1 cellular context compared by ENCODE assay signal in the genomic region with DNA sequence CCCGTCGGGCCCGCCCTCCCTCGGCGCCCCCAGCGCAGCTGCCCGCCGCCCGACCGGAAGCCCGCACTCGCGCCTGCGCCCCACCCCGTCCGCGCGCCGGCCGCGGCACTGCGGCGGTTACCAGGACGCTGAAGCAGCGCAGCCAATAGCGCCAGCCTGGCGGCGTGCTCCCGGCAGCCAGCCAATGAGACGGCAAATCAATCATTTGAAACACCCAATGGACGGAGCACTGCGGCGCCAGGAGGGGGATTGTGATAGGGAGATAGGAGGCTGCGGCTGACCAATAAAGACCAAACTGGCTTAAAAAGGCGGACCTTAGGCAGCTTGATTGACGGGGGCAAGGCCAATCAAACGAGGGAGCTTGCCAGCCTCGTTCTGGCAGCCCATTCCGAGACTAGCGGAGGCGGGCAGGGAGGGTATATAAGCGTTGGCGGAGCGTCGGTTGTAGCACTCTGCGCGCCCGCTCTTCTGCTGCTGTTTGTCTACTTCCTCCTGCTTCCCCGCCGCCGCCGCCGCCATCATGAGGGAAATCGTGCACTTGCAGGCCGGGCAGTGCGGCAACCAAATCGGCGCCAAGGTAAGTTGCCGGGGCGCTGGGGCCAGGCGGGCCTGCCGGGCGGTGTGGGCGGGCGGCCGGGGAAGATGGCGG.
TF ChIP-seq lines count a peak whose summit lies in the region.

A gene (plus strand): TSS at position 447 of the 649 bp plus-strand sequence. CDS start 74 bp downstream, at position 521.

TF ChIP-seq in GM12878, 131 proteins besides CTCF, POLR2A, EP300 and RAD21 (continued from another document and continues in another):
- TF ChIP-seq, protein P1, sequence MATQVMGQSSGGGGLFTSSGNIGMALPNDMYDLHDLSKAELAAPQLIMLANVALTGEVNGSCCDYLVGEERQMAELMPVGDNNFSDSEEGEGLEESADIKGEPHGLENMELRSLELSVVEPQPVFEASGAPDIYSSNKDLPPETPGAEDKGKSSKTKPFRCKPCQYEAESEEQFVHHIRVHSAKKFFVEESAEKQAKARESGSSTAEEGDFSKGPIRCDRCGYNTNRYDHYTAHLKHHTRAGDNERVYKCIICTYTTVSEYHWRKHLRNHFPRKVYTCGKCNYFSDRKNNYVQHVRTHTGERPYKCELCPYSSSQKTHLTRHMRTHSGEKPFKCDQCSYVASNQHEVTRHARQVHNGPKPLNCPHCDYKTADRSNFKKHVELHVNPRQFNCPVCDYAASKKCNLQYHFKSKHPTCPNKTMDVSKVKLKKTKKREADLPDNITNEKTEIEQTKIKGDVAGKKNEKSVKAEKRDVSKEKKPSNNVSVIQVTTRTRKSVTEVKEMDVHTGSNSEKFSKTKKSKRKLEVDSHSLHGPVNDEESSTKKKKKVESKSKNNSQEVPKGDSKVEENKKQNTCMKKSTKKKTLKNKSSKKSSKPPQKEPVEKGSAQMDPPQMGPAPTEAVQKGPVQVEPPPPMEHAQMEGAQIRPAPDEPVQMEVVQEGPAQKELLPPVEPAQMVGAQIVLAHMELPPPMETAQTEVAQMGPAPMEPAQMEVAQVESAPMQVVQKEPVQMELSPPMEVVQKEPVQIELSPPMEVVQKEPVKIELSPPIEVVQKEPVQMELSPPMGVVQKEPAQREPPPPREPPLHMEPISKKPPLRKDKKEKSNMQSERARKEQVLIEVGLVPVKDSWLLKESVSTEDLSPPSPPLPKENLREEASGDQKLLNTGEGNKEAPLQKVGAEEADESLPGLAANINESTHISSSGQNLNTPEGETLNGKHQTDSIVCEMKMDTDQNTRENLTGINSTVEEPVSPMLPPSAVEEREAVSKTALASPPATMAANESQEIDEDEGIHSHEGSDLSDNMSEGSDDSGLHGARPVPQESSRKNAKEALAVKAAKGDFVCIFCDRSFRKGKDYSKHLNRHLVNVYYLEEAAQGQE (IDR thresholded peaks at IDR 0.05; ENCODE audit: low read depth, low read length): no peak; the same call in 1 of the 2 replicates
- TF ChIP-seq SIN3A (IDR thresholded peaks at IDR 0.05; ENCODE audit: low read depth, low read length) (0 out of 2 replicates have a peak, but pooled peaks have one; percentile 30), RCOR1 (conservative IDR thresholded peaks at IDR 0.05; ENCODE audit: low read depth, low read length) (no peak; the same call in 1 of the 2 replicates), NFXL1 (IDR thresholded peaks at IDR 0.05; ENCODE audit: borderline replicate concordance) (peak; percentile 48; the same call in 1 of the 2 replicates), NRF1 (conservative IDR thresholded peaks at IDR 0.05; ENCODE audit: low read depth, low read length) (peak; percentile 64), NFIC (IDR thresholded peaks at IDR 0.05; ENCODE audit: low read depth, low read length) (no peak), NBN (IDR thresholded peaks at IDR 0.05) (peak; percentile 55), NR2F1 (conservative IDR thresholded peaks at IDR 0.05) (peak; percentile 54), ZNF274 (IDR thresholded peaks at IDR 0.05; ENCODE audit: insufficient read depth, insufficient read length) (no peak), ZNF207 (IDR thresholded peaks at IDR 0.05; ENCODE audit: borderline replicate concordance) (peak; percentile 84), TCF7 (IDR thresholded peaks at IDR 0.05; ENCODE audit: borderline replicate concordance) (no peak), DPF2 (IDR thresholded peaks at IDR 0.05) (peak; percentile 100), RFX5 (IDR thresholded peaks at IDR 0.05; ENCODE audit: low read depth, low read length) (peak; percentile 75; the same call in 1 of the 2 replicates), RELA (IDR thresholded peaks at IDR 0.05; ENCODE audit: borderline replicate concordance, partially characterized antibody) (peak; percentile 67), RUNX3 (IDR thresholded peaks at IDR 0.05; ENCODE audit: low read length) (no peak), KDM1A (IDR thresholded peaks at IDR 0.05; ENCODE audit: borderline replicate concordance) (no peak), ZBED1 (IDR thresholded peaks at IDR 0.05; ENCODE audit: borderline replicate concordance) (peak; percentile 80; the same call in 1 of the 2 replicates), EZH2 (IDR thresholded peaks at IDR 0.05; ENCODE audit: borderline replicate concordance, control insufficient read depth, low read depth, low read length) (no peak), SREBF2 (IDR thresholded peaks at IDR 0.05; ENCODE audit: low read length) (no peak), EGR1 (IDR thresholded peaks at IDR 0.05; ENCODE audit: borderline replicate concordance in 1 of 2, low read depth in 2 of 2, low read length in 2 of 2) (peak in 1 of 2 experiments; percentile 73; a peak in 2 of 3 replicates), TARDBP (IDR thresholded peaks at IDR 0.05; ENCODE audit: borderline replicate concordance) (0 out of 2 replicates have a peak, but pooled peaks have one; percentile 49), TCF3 (IDR thresholded peaks at IDR 0.05; ENCODE audit: borderline replicate concordance, insufficient read depth, low read depth, low read length) (peak; percentile 90), CBX5 (IDR thresholded peaks at IDR 0.05; ENCODE audit: low read depth) (no peak), SRF (IDR thresholded peaks at IDR 0.05; ENCODE audit: low read depth in 2 of 2, low read length in 2 of 2) (no peak), POLR2AphosphoS5 (IDR thresholded peaks at IDR 0.05; ENCODE audit: low read length) (peak; percentile 99), YY1 (IDR thresholded peaks at IDR 0.05; ENCODE audit: low read depth, low read length) (peak; percentile 95)
- TF ChIP-seq, protein P2, sequence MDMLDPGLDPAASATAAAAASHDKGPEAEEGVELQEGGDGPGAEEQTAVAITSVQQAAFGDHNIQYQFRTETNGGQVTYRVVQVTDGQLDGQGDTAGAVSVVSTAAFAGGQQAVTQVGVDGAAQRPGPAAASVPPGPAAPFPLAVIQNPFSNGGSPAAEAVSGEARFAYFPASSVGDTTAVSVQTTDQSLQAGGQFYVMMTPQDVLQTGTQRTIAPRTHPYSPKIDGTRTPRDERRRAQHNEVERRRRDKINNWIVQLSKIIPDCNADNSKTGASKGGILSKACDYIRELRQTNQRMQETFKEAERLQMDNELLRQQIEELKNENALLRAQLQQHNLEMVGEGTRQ (IDR thresholded peaks at IDR 0.05; ENCODE audit: borderline replicate concordance, low read depth, low read length): no peak; the same call in 1 of the 2 replicates
- TF ChIP-seq, protein P3, sequence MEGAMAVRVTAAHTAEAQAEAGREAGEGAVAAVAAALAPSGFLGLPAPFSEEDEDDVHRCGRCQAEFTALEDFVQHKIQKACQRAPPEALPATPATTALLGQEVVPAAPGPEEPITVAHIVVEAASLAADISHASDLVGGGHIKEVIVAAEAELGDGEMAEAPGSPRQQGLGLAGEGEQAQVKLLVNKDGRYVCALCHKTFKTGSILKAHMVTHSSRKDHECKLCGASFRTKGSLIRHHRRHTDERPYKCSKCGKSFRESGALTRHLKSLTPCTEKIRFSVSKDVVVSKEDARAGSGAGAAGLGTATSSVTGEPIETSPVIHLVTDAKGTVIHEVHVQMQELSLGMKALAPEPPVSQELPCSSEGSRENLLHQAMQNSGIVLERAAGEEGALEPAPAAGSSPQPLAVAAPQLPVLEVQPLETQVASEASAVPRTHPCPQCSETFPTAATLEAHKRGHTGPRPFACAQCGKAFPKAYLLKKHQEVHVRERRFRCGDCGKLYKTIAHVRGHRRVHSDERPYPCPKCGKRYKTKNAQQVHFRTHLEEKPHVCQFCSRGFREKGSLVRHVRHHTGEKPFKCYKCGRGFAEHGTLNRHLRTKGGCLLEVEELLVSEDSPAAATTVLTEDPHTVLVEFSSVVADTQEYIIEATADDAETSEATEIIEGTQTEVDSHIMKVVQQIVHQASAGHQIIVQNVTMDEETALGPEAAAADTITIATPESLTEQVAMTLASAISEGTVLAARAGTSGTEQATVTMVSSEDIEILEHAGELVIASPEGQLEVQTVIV (IDR thresholded peaks at IDR 0.05; ENCODE audit: borderline replicate concordance, partially characterized antibody): peak; percentile 37
- TF ChIP-seq, protein P4, sequence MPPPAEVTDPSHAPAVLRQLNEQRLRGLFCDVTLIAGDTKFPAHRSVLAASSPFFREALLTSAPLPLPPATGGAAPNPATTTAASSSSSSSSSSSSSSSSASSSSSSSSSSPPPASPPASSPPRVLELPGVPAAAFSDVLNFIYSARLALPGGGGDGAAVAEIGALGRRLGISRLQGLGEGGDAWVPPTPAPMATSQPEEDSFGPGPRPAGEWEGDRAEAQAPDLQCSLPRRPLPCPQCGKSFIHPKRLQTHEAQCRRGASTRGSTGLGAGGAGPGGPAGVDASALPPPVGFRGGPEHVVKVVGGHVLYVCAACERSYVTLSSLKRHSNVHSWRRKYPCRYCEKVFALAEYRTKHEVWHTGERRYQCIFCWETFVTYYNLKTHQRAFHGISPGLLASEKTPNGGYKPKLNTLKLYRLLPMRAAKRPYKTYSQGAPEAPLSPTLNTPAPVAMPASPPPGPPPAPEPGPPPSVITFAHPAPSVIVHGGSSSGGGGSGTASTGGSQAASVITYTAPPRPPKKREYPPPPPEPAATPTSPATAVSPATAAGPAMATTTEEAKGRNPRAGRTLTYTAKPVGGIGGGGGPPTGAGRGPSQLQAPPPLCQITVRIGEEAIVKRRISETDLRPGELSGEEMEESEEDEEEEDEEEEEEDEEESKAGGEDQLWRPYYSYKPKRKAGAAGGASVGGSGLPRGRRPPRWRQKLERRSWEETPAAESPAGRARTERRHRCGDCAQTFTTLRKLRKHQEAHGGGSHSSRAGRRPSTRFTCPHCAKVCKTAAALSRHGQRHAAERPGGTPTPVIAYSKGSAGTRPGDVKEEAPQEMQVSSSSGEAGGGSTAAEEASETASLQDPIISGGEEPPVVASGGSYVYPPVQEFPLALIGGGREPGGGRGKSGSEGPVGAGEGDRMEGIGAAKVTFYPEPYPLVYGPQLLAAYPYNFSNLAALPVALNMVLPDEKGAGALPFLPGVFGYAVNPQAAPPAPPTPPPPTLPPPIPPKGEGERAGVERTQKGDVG (CRISPR knock-in tag; IDR thresholded peaks at IDR 0.05): no peak
- TF ChIP-seq, protein P5, sequence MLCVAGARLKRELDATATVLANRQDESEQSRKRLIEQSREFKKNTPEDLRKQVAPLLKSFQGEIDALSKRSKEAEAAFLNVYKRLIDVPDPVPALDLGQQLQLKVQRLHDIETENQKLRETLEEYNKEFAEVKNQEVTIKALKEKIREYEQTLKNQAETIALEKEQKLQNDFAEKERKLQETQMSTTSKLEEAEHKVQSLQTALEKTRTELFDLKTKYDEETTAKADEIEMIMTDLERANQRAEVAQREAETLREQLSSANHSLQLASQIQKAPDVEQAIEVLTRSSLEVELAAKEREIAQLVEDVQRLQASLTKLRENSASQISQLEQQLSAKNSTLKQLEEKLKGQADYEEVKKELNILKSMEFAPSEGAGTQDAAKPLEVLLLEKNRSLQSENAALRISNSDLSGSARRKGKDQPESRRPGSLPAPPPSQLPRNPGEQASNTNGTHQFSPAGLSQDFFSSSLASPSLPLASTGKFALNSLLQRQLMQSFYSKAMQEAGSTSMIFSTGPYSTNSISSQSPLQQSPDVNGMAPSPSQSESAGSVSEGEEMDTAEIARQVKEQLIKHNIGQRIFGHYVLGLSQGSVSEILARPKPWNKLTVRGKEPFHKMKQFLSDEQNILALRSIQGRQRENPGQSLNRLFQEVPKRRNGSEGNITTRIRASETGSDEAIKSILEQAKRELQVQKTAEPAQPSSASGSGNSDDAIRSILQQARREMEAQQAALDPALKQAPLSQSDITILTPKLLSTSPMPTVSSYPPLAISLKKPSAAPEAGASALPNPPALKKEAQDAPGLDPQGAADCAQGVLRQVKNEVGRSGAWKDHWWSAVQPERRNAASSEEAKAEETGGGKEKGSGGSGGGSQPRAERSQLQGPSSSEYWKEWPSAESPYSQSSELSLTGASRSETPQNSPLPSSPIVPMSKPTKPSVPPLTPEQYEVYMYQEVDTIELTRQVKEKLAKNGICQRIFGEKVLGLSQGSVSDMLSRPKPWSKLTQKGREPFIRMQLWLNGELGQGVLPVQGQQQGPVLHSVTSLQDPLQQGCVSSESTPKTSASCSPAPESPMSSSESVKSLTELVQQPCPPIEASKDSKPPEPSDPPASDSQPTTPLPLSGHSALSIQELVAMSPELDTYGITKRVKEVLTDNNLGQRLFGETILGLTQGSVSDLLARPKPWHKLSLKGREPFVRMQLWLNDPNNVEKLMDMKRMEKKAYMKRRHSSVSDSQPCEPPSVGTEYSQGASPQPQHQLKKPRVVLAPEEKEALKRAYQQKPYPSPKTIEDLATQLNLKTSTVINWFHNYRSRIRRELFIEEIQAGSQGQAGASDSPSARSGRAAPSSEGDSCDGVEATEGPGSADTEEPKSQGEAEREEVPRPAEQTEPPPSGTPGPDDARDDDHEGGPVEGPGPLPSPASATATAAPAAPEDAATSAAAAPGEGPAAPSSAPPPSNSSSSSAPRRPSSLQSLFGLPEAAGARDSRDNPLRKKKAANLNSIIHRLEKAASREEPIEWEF (IDR thresholded peaks at IDR 0.05; ENCODE audit: insufficient replicate concordance, low read depth, low read length): no peak
- TF ChIP-seq, protein P6, sequence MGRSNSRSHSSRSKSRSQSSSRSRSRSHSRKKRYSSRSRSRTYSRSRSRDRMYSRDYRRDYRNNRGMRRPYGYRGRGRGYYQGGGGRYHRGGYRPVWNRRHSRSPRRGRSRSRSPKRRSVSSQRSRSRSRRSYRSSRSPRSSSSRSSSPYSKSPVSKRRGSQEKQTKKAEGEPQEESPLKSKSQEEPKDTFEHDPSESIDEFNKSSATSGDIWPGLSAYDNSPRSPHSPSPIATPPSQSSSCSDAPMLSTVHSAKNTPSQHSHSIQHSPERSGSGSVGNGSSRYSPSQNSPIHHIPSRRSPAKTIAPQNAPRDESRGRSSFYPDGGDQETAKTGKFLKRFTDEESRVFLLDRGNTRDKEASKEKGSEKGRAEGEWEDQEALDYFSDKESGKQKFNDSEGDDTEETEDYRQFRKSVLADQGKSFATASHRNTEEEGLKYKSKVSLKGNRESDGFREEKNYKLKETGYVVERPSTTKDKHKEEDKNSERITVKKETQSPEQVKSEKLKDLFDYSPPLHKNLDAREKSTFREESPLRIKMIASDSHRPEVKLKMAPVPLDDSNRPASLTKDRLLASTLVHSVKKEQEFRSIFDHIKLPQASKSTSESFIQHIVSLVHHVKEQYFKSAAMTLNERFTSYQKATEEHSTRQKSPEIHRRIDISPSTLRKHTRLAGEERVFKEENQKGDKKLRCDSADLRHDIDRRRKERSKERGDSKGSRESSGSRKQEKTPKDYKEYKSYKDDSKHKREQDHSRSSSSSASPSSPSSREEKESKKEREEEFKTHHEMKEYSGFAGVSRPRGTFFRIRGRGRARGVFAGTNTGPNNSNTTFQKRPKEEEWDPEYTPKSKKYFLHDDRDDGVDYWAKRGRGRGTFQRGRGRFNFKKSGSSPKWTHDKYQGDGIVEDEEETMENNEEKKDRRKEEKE (IDR thresholded peaks at IDR 0.05): 0 out of 2 replicates have a peak, but pooled peaks have one; percentile 63
- TF ChIP-seq, protein P7, sequence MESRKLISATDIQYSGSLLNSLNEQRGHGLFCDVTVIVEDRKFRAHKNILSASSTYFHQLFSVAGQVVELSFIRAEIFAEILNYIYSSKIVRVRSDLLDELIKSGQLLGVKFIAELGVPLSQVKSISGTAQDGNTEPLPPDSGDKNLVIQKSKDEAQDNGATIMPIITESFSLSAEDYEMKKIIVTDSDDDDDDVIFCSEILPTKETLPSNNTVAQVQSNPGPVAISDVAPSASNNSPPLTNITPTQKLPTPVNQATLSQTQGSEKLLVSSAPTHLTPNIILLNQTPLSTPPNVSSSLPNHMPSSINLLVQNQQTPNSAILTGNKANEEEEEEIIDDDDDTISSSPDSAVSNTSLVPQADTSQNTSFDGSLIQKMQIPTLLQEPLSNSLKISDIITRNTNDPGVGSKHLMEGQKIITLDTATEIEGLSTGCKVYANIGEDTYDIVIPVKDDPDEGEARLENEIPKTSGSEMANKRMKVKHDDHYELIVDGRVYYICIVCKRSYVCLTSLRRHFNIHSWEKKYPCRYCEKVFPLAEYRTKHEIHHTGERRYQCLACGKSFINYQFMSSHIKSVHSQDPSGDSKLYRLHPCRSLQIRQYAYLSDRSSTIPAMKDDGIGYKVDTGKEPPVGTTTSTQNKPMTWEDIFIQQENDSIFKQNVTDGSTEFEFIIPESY (IDR thresholded peaks at IDR 0.05): no peak
